38 cellular contexts compared by ENCODE assay signal in genomic region chr3:194240766-194241165, GRCh38.
"Had no signal": no experiment of that assay in that cellular context is flagged by ENCODE, and none has a peak within 500 bp of the region (broad histone marks: within the 10 kb centered on the region; RNA-seq: fewer than 3 reads in every experiment).

No MANE protein-coding gene starts in this region.

- H3K4me1 ChIP-seq: adrenal gland, ascending aorta, breast epithelium, esophagus squamous epithelium, gastroesophageal sphincter had no signal

- H3K27ac Mint-ChIP-seq: activated B cell treated with CpG ODN at 0.5 μM for 24 hours; activated CD8-positive, alpha-beta T cell treated with anti-CD3 and anti-CD28 coated beads for 36 hours; activated naive CD4-positive, alpha-beta T cell treated with anti-CD3 and anti-CD28 coated beads for 36 hours; activated naive CD4-positive, alpha-beta T cell treated with anti-CD3 and anti-CD28 coated beads, Interleukin-2, amount 50 U/mL, for 24 hours; activated naive CD8-positive, alpha-beta T cell treated with anti-CD3 and anti-CD28 coated beads for 36 hours; activated T-helper 1 cell treated with anti-CD3 and anti-CD28 coated beads, Interleukin-12 subunit alpha, Interleukin-12 subunit beta, Interleukin-2, Interleukin-4 antibody, amounts not matched to agents 30 ng/mL and 10 ng/mL and 1 ng/mL, durations not matched to agents 14 hours and 24 hours and 36 hours; activated T-helper 2 cell treated with anti-CD3 and anti-CD28 coated beads, Interferon-gamma antibody, Interleukin-2, Interleukin-4, amounts not matched to agents 10 μg/mL and 5 μg/mL and 100 μg/mL, durations not matched to agents 14 hours and 24 hours and 36 hours; brain; dendritic cell treated with granulocyte-macrophage colony-stimulating factor and Interleukin-4, amounts not matched to agents 40 ng/mL and 50 ng/mL, for 4 days; effector memory CD8-positive, alpha-beta T cell; T-helper 17 cell; T-helper 2 cell treated with Interferon-gamma antibody and Interleukin-4, amounts not matched to agents 5 μg/mL and 100 μg/mL, for 36 hours had no signal

- H3K27me3 Mint-ChIP-seq: activated naive CD4-positive, alpha-beta T cell treated with anti-CD3 and anti-CD28 coated beads, Interleukin-2, amount 50 U/mL, for 24 hours had no signal

- H3K4me1 Mint-ChIP-seq: activated B cell treated with CpG ODN at 0.5 μM for 24 hours; activated naive CD4-positive, alpha-beta T cell treated with anti-CD3 and anti-CD28 coated beads, Interleukin-2, amount 50 U/mL, for 24 hours; activated naive CD8-positive, alpha-beta T cell treated with anti-CD3 and anti-CD28 coated beads for 36 hours; activated naive CD8-positive, alpha-beta T cell treated with anti-CD3 and anti-CD28 coated beads, Interleukin-2, amount 50 U/mL, for 24 hours; brain; central memory CD8-positive, alpha-beta T cell had no signal

- DNase-seq: activated B cell treated with CpG ODN at 0.5 μM for 24 hours; activated CD4-positive, alpha-beta T cell treated with anti-CD3 and anti-CD28 coated beads for 48 hours; activated CD4-positive, alpha-beta T cell treated with anti-CD3 and anti-CD28 coated beads, Interleukin-2, amount 50 U/mL, for 1 hour; activated CD4-positive, alpha-beta T cell treated with anti-CD3 and anti-CD28 coated beads, Interleukin-2, amount 50 U/mL, for 48 hours; activated CD8-positive, alpha-beta T cell treated with anti-CD3 and anti-CD28 coated beads for 36 hours; activated effector memory CD4-positive, alpha-beta T cell treated with anti-CD3 and anti-CD28 coated beads, Interleukin-2, amount 50 U/mL, for 16 hours; activated naive CD4-positive, alpha-beta T cell treated with anti-CD3 and anti-CD28 coated beads for 36 hours; activated naive CD8-positive, alpha-beta T cell treated with anti-CD3 and anti-CD28 coated beads for 36 hours; activated naive CD8-positive, alpha-beta T cell treated with anti-CD3 and anti-CD28 coated beads, Interleukin-2, amount 50 U/mL, for 24 hours; activated T-cell treated with anti-CD3 and anti-CD28 coated beads, Interleukin-2, amount 50 U/mL, for 1 hour; activated T-cell treated with anti-CD3 and anti-CD28 coated beads, Interleukin-2, amount 50 U/mL, for 48 hours; adrenal gland; amygdala; dorsolateral prefrontal cortex; effector CD4-positive, alpha-beta T cell; effector memory CD8-positive, alpha-beta T cell; esophagus squamous epithelium; foreskin melanocyte; T-helper 1 cell; T-helper 17 cell; T1000; WERI-Rb-1 had no signal

- FAIRE-seq: endometrium, endothelial cell of umbilical vein had no signal

- H3K36me3 Mint-ChIP-seq: activated naive CD8-positive, alpha-beta T cell treated with anti-CD3 and anti-CD28 coated beads for 36 hours; brain had no signal

- H3K9me3 ChIP-seq: adrenal gland, ascending aorta, breast epithelium, esophagus squamous epithelium, gastroesophageal sphincter had no signal

- ATAC-seq: activated CD4-positive, CD25-positive, alpha-beta regulatory T cell treated with anti-CD3 and anti-CD28 coated beads, Interleukin-2, amount 50 U/mL, for 24 hours; activated CD8-positive, alpha-beta T cell treated with anti-CD3 and anti-CD28 coated beads for 36 hours; activated naive CD8-positive, alpha-beta T cell treated with anti-CD3 and anti-CD28 coated beads, Interleukin-2, amount 50 U/mL, for 24 hours; effector memory CD8-positive, alpha-beta T cell; gastroesophageal sphincter; T-helper 17 cell had no signal

- H3K27ac ChIP-seq: adrenal gland, ascending aorta, breast epithelium, cardiac muscle cell, coronary artery, dorsolateral prefrontal cortex, epithelial cell of prostate, esophagus squamous epithelium, gastroesophageal sphincter, WERI-Rb-1 had no signal

- H3K27me3 ChIP-seq: adrenal gland, ascending aorta, breast epithelium, cardiac muscle cell, esophagus squamous epithelium, gastroesophageal sphincter had no signal

- H3K4me3 Mint-ChIP-seq: activated B cell treated with CpG ODN at 0.5 μM for 24 hours; activated CD8-positive, alpha-beta T cell treated with anti-CD3 and anti-CD28 coated beads for 36 hours; activated naive CD4-positive, alpha-beta T cell treated with anti-CD3 and anti-CD28 coated beads for 36 hours; activated naive CD4-positive, alpha-beta T cell treated with anti-CD3 and anti-CD28 coated beads, Interleukin-2, amount 50 U/mL, for 24 hours; activated naive CD8-positive, alpha-beta T cell treated with anti-CD3 and anti-CD28 coated beads for 36 hours; activated naive CD8-positive, alpha-beta T cell treated with anti-CD3 and anti-CD28 coated beads, Interleukin-2, amount 50 U/mL, for 24 hours; activated T-helper 1 cell treated with anti-CD3 and anti-CD28 coated beads, Interleukin-12 subunit alpha, Interleukin-12 subunit beta, Interleukin-2, Interleukin-4 antibody, amounts not matched to agents 30 ng/mL and 10 ng/mL and 1 ng/mL, durations not matched to agents 14 hours and 24 hours and 36 hours; brain; central memory CD8-positive, alpha-beta T cell; dendritic cell treated with granulocyte-macrophage colony-stimulating factor and Interleukin-4, amounts not matched to agents 40 ng/mL and 50 ng/mL, for 4 days; effector memory CD8-positive, alpha-beta T cell; T-helper 17 cell; T-helper 2 cell treated with Interferon-gamma antibody and Interleukin-4, amounts not matched to agents 5 μg/mL and 100 μg/mL, for 36 hours had no signal

- H3K9me3 Mint-ChIP-seq: activated CD8-positive, alpha-beta T cell treated with anti-CD3 and anti-CD28 coated beads for 36 hours; activated naive CD4-positive, alpha-beta T cell treated with anti-CD3 and anti-CD28 coated beads, Interleukin-2, amount 50 U/mL, for 24 hours; activated T-helper 2 cell treated with anti-CD3 and anti-CD28 coated beads, Interferon-gamma antibody, Interleukin-2, Interleukin-4, amounts not matched to agents 10 μg/mL and 5 μg/mL and 100 μg/mL, durations not matched to agents 14 hours and 24 hours and 36 hours; central memory CD8-positive, alpha-beta T cell; dendritic cell treated with granulocyte-macrophage colony-stimulating factor and Interleukin-4, amounts not matched to agents 40 ng/mL and 50 ng/mL, for 4 days; effector memory CD8-positive, alpha-beta T cell had no signal

- H3K36me3 ChIP-seq: adrenal gland, ascending aorta, breast epithelium, cardiac muscle cell, esophagus squamous epithelium, gastroesophageal sphincter, WERI-Rb-1 had no signal

- H3K4me3 ChIP-seq: adrenal gland, ascending aorta, breast epithelium, cardiac muscle cell, coronary artery, dorsolateral prefrontal cortex, esophagus squamous epithelium, gastroesophageal sphincter had no signal
